ENCODE assay signal across 1 cellular context in genomic region chr19:41916033-41916424, GRCh38.
TF ChIP-seq lines count a peak whose summit lies in the region.

No MANE protein-coding gene starts in this region.

TF ChIP-seq in HepG2, 621 proteins besides CTCF, POLR2A, EP300 and RAD21:
- TF ChIP-seq ELF3 (CRISPR knock-in tag; IDR thresholded peaks at IDR 0.05) (no peak), LBX2 (CRISPR knock-in tag; IDR thresholded peaks at IDR 0.05; ENCODE audit: borderline replicate concordance) (no peak), ZNF646 (CRISPR knock-in tag; IDR thresholded peaks at IDR 0.05) (peak; percentile 88), EZH2 (conservative IDR thresholded peaks at IDR 0.05; ENCODE audit: low read depth, low read length) (no peak), ZBTB7B (CRISPR knock-in tag; IDR thresholded peaks at IDR 0.05) (no peak)
